Comparison of ENCODE assay signal across 29 cellular contexts in the genomic region with DNA sequence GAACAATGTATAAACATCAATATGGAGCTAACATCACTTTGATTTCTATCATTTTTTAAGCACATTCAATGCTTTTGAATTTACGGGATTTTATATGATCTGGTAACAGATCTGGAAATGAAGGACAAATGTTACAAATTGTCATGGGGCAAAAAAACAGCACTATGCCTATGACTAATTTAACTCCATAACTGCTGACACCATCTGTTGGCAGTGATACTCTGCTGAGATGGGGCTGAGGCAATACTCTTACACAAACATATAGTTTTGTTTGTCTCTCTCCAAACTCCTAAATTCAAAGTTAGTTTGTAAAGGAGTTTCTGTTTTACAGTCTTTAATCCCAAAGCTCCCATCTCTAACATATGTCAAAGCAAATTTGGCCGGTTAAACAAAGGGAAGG.
A peak's percentile ranks its signal among the peaks of the same experiment; 100 is the strongest.
DNase-seq lines count a peak whose midpoint lies in the region; ATAC-seq and TF ChIP-seq lines count a peak whose summit lies in the region.
"Had no signal": no experiment of that assay in that cellular context is flagged by ENCODE, and none has a peak within 500 bp of the region (broad histone marks: within the 10 kb centered on the region; RNA-seq: fewer than 3 reads in every experiment).

No MANE protein-coding gene starts in this region.

- H3K18ac ChIP-seq in mesenchymal stem cell (ENCODE audit: low read depth in 1 of 2, low read length in 2 of 2): no peak overlapping the region

- H3K79me1 ChIP-seq in mesenchymal stem cell (replicated peaks; ENCODE audit: low read length, poor library complexity, severe bottlenecking): no peaks in the 10 kb centered on the region

- H3K27me3 ChIP-seq in mammary epithelial cell (ENCODE audit: insufficient read depth, low read length): peaks cover 5% of the 10 kb centered on the region
- H3K27me3 ChIP-seq in mesenchymal stem cell (ENCODE audit: control insufficient read depth in 1 of 2, insufficient read depth in 1 of 2, low read length in 2 of 2): no peaks in the 10 kb centered on the region
- H3K27me3 ChIP-seq: colonic mucosa, esophagus squamous epithelium, pancreas, Peyer's patch, upper lobe of right lung had no signal

- H3K9me3 Mint-ChIP-seq in stimulated activated naive B cell treated with anti-CD40 and anti-IgM and Interleukin-4, amounts not matched to agents 10 μg/mL and 1 μg/mL and 100 μg/mL, for 72 hours: peaks cover 6 to 14% of the 10 kb centered on the region in 2 donors
- H3K9me3 Mint-ChIP-seq: CD4-positive, alpha-beta T cell; natural killer cell treated with Interleukin-12 subunit alpha and Interleukin-12 subunit beta and Interleukin-15 and Interleukin-18, amount 100 ng/mL, for 72 hours had no signal

- H3K27ac ChIP-seq in mammary epithelial cell (ENCODE audit: insufficient read depth, low read depth, low read length) (no peak overlapping the region), mesenchymal stem cell (ENCODE audit: low read length, poor library complexity, severe bottlenecking) (no peak overlapping the region)
- H3K27ac ChIP-seq: colonic mucosa, esophagus squamous epithelium, heart right ventricle, pancreas, Peyer's patch, SK-N-MC, upper lobe of right lung had no signal

- H2AK5ac ChIP-seq in mesenchymal stem cell (ENCODE audit: low read length, severe bottlenecking): no peak overlapping the region

- intact Hi-C loops in mammary epithelial cell (cut with micrococcal nuclease): no loop called here

- no peak overlapping the region for H3K14ac ChIP-seq in mesenchymal stem cell (ENCODE audit: low read length in 2 of 2)

- H3K36me3 ChIP-seq in mammary epithelial cell (ENCODE audit: insufficient read depth, low read length) (no peaks in the 10 kb centered on the region), mesenchymal stem cell (ENCODE audit: control insufficient read depth in 1 of 2, insufficient read depth in 2 of 2, low read depth in 1 of 2, low read length in 2 of 2) (no peaks in the 10 kb centered on the region)
- H3K36me3 ChIP-seq: colonic mucosa, esophagus squamous epithelium, heart right ventricle, pancreas, Peyer's patch, upper lobe of right lung had no signal

- peaks cover 8 to 12% of the 10 kb centered on the region in 2 donors for H3K27me3 Mint-ChIP-seq in stimulated activated naive B cell treated with anti-CD40 and anti-IgM and Interleukin-4, amounts not matched to agents 10 μg/mL and 1 μg/mL and 100 μg/mL, for 72 hours
- H3K27me3 Mint-ChIP-seq: brain had no signal

- H2BK12ac ChIP-seq in mesenchymal stem cell (ENCODE audit: low read length in 2 of 2): no peak overlapping the region

- no peak overlapping the region for H3K23ac ChIP-seq in mesenchymal stem cell (ENCODE audit: low read length in 2 of 2)

- CTCF ChIA-PET in mammary epithelial cell (lab: Charles Lee; ENCODE audit: low non-redundant PET): no interaction called here

- H3K4me1 Mint-ChIP-seq in stimulated activated naive B cell treated with anti-CD40 and anti-IgM and Interleukin-4, amounts not matched to agents 10 μg/mL and 1 μg/mL and 100 μg/mL, for 72 hours: no peaks in the 10 kb centered on the region
- H3K4me1 Mint-ChIP-seq: activated naive CD8-positive, alpha-beta T cell treated with anti-CD3 and anti-CD28 coated beads, Interleukin-2, amount 10 ng/mL, durations not matched to agents 7 days and 5 days; brain; mesothelial cell of epicardium had no signal

- no peaks in the 10 kb centered on the region for H4K20me1 ChIP-seq in mammary epithelial cell (ENCODE audit: insufficient read depth, low read length)

- H2BK15ac ChIP-seq in mesenchymal stem cell (ENCODE audit: low read depth, poor library complexity, severe bottlenecking): no peak overlapping the region

- H3K27ac Mint-ChIP-seq in stimulated activated naive B cell treated with anti-CD40 and anti-IgM and Interleukin-4, amounts not matched to agents 10 μg/mL and 1 μg/mL and 100 μg/mL, for 72 hours: no peak overlapping the region
- H3K27ac Mint-ChIP-seq: activated naive CD8-positive, alpha-beta T cell treated with anti-CD3 and anti-CD28 coated beads, Interleukin-2, amount 10 ng/mL, durations not matched to agents 7 days and 5 days; brain; CD4-positive, alpha-beta T cell; mesothelial cell of epicardium; natural killer cell treated with Interleukin-12 subunit alpha and Interleukin-12 subunit beta and Interleukin-15 and Interleukin-18, amount 100 ng/mL, for 72 hours; WTC11 had no signal

- H3K36me3 Mint-ChIP-seq in stimulated activated naive B cell treated with anti-CD40 and anti-IgM and Interleukin-4, amounts not matched to agents 10 μg/mL and 1 μg/mL and 100 μg/mL, for 72 hours: no peaks in the 10 kb centered on the region
- H3K36me3 Mint-ChIP-seq: activated naive CD8-positive, alpha-beta T cell treated with anti-CD3 and anti-CD28 coated beads, Interleukin-2, amount 10 ng/mL, durations not matched to agents 7 days and 5 days; brain; natural killer cell treated with Interleukin-12 subunit alpha and Interleukin-12 subunit beta and Interleukin-15 and Interleukin-18, amount 100 ng/mL, for 72 hours had no signal

- H2BK5ac ChIP-seq in mesenchymal stem cell (ENCODE audit: low read depth, low read length, poor library complexity, severe bottlenecking): no peak overlapping the region

- 45% methylated on average over 2 of the region's 2 CpGs for WGBS in mammary epithelial cell (ENCODE audit: low coverage, missing lambda C conversion rate)
- no CpG with 5 or more reads among the region's 2 CpGs for WGBS in mesenchymal stem cell

- in situ Hi-C loops in mammary epithelial cell (cut with MboI; ENCODE audit: low sequenced_read_pairs in 2 of 2): no loop called here

- no peak for TF ChIP-seq CTCF in mammary epithelial cell (conservative IDR thresholded peaks at IDR 0.05 in 1 of 2, IDR thresholded peaks at IDR 0.05 in 1 of 2; ENCODE audit: extremely low read depth in 1 of 2, insufficient read depth in 1 of 2, low read depth in 1 of 2, low read length in 2 of 2)

- H3K4me2 ChIP-seq in mammary epithelial cell (ENCODE audit: insufficient read depth, low read depth, low read length): no peak overlapping the region
- H3K4me2 ChIP-seq in mesenchymal stem cell (ENCODE audit: low read length, poor library complexity, severe bottlenecking): no peak overlapping the region

- H3K9ac ChIP-seq in mammary epithelial cell (ENCODE audit: insufficient read depth, low read length) (no peak overlapping the region), mesenchymal stem cell (ENCODE audit: low read length) (peak overlapping the region; percentile 56)

- no TSS peak for BruUV-seq in mammary epithelial cell (replicated peaks; lab: Mats Ljungman, UMichigan)

- H3K4ac ChIP-seq in mesenchymal stem cell (ENCODE audit: low read depth in 1 of 2, low read length in 2 of 2): no peak overlapping the region

- dilution Hi-C loops in mammary epithelial cell (cut with HindIII; ENCODE audit: low sequenced_read_pairs): no loop called here

- no peak for ATAC-seq in stimulated activated naive B cell treated with anti-CD40 and anti-IgM and Interleukin-4, amounts not matched to agents 10 μg/mL and 1 μg/mL and 100 μg/mL, for 72 hours (replicated peaks)
- ATAC-seq in HG03135 (IDR thresholded peaks at IDR 0.05; ENCODE audit: unreplicated experiment): no peak
- ATAC-seq: GM12878; heart right ventricle; left lobe of liver; natural killer cell treated with Interleukin-12 subunit alpha and Interleukin-12 subunit beta and Interleukin-15 and Interleukin-18, amount 100 ng/mL, for 72 hours; pancreas; right cardiac atrium; upper lobe of right lung; WTC11 had no signal

- H3K4me3 ChIP-seq in mammary epithelial cell (replicated peaks in 1 of 3; ENCODE audit: insufficient read depth in 1 of 3, low read depth in 2 of 3, low read length in 3 of 3): no peak overlapping the region
- no peak overlapping the region for H3K4me3 ChIP-seq in mesenchymal stem cell (ENCODE audit: insufficient read depth in 1 of 2, low read depth in 1 of 2, low read length in 2 of 2)
- H3K4me3 ChIP-seq: colonic mucosa, esophagus squamous epithelium, GM12878, heart right ventricle, pancreas, Peyer's patch, SK-N-MC, upper lobe of right lung had no signal

- no peaks in the 10 kb centered on the region for H3K4me1 ChIP-seq in mammary epithelial cell (ENCODE audit: insufficient read depth, low read length)
- no peaks in the 10 kb centered on the region for H3K4me1 ChIP-seq in mesenchymal stem cell (ENCODE audit: control insufficient read depth, insufficient read depth, low read depth, low read length)
- H3K4me1 ChIP-seq: colonic mucosa, esophagus squamous epithelium, heart right ventricle, pancreas, Peyer's patch, upper lobe of right lung had no signal

- H4K91ac ChIP-seq in mesenchymal stem cell (ENCODE audit: low read length): no peak overlapping the region

- H2AFZ ChIP-seq in mammary epithelial cell (ENCODE audit: low read depth, low read length): no peak overlapping the region
- no peak overlapping the region for H2AFZ ChIP-seq in mesenchymal stem cell (ENCODE audit: low read depth, low read length)

- no peaks in the 10 kb centered on the region for H3K79me2 ChIP-seq in mammary epithelial cell (ENCODE audit: insufficient read depth, low read length)

- no peak overlapping the region for H3K4me3 Mint-ChIP-seq in stimulated activated naive B cell treated with anti-CD40 and anti-IgM and Interleukin-4, amounts not matched to agents 10 μg/mL and 1 μg/mL and 100 μg/mL, for 72 hours
- H3K4me3 Mint-ChIP-seq: activated naive CD8-positive, alpha-beta T cell treated with anti-CD3 and anti-CD28 coated beads, Interleukin-2, amount 10 ng/mL, durations not matched to agents 7 days and 5 days; brain; CD4-positive, alpha-beta T cell; mesothelial cell of epicardium; natural killer cell treated with Interleukin-12 subunit alpha and Interleukin-12 subunit beta and Interleukin-15 and Interleukin-18, amount 100 ng/mL, for 72 hours; WTC11 had no signal

- DNase-seq in AG08396 (ENCODE audit: low spot score) (peak; percentile 15), HS-5 (ENCODE audit: low read depth) (peak; percentile 42), mammary epithelial cell (peak; percentile 2), mesenchymal stem cell (no peak), H4 (ENCODE audit: low spot score) (no peak)
- DNase-seq in stimulated activated naive B cell treated with anti-CD40 and anti-IgM and Interleukin-4, amounts not matched to agents 10 μg/mL and 1 μg/mL and 100 μg/mL, for 72 hours: no peak
- DNase-seq in activated naive CD4-positive, alpha-beta T cell (lab: John Stamatoyannopoulos, UW): no peak
- DNase-seq: activated CD4-positive, alpha-beta T cell treated with anti-CD3 and anti-CD28 coated beads, Interleukin-2, amount 50 U/mL, for 4 hours; activated CD8-positive, alpha-beta memory T cell treated with anti-CD3 and anti-CD28 coated beads, Interleukin-2, amount 50 U/mL, for 48 hours; activated naive CD8-positive, alpha-beta T cell treated with anti-CD3 and anti-CD28 coated beads, Interleukin-2, amount 10 ng/mL, durations not matched to agents 7 days and 5 days; CD4-positive, alpha-beta T cell; colonic mucosa; esophagus squamous epithelium; heart right ventricle; NCI-H1417; NCI-H2107; NCI-H510A treated with DMSO at 0.1 percent for 48 hours; pancreas; Peyer's patch; right cardiac atrium; upper lobe of right lung had no signal

- H4K8ac ChIP-seq in mesenchymal stem cell (ENCODE audit: low read length): no peak overlapping the region

- H3K9me3 ChIP-seq in mammary epithelial cell (replicated peaks; ENCODE audit: insufficient read depth, low read length) (peaks cover 2% of the 10 kb centered on the region), mesenchymal stem cell (ENCODE audit: control insufficient read depth, low read length) (no peaks in the 10 kb centered on the region)
- H3K9me3 ChIP-seq: colonic mucosa, esophagus squamous epithelium, pancreas, Peyer's patch, upper lobe of right lung had no signal

- no peak overlapping the region for H2BK120ac ChIP-seq in mesenchymal stem cell (ENCODE audit: low read depth, low read length)

Comparison
In these comparisons a context has a peak if more than half of its experiments do, and no peak if none do; other contexts are left out.
1. DNase-seq: peak in AG08396 (single experiment), HS-5 (single experiment) and mammary epithelial cell (single experiment); none in mesenchymal stem cell (single experiment), stimulated activated naive B cell treated with anti-CD40 and anti-IgM and Interleukin-4, amounts not matched to agents 10 μg/mL and 1 μg/mL and 100 μg/mL, for 72 hours (single experiment), H4 (single experiment) and activated naive CD4-positive, alpha-beta T cell (0 of 4).